23 cellular contexts compared by ENCODE assay signal in the genomic region with DNA sequence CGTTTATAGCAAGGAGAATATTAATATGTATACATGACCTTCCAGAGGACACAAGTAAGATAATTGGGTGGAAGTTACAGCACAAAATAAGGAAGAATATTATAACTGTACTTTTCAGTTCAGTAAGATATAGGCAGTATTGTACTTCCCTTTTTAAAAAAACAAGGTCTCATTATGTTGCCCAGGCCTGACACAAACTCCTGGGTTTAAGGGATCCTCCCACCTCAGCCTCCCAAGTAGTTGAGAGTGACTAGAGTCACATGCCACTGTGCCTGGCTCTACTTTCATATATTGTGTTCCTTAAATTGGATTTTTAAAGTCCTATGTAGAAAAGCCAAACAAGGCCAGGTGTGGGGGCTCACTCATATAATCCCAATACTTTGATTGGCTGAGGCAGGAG.
"Had no signal": no experiment of that assay in that cellular context is flagged by ENCODE, and none has a peak within 500 bp of the region (broad histone marks: within the 10 kb centered on the region; RNA-seq: fewer than 3 reads in every experiment).

No MANE protein-coding gene starts in this region.

- H3K36me3 ChIP-seq: esophagus muscularis mucosa, heart left ventricle, spleen, tibial nerve had no signal

- H3K27ac ChIP-seq: esophagus muscularis mucosa, foreskin keratinocyte, heart left ventricle, spleen, tibial nerve had no signal

- H3K27me3 ChIP-seq: esophagus muscularis mucosa, heart left ventricle, spleen, tibial nerve had no signal

- H3K4me3 ChIP-seq: esophagus muscularis mucosa, heart left ventricle, spleen, tibial nerve had no signal

- DNase-seq: activated B cell treated with CpG ODN at 0.5 μM for 24 hours; activated CD4-positive, alpha-beta T cell treated with anti-CD3 and anti-CD28 coated beads, Interleukin-2, amount 50 U/mL, for 1 hour; activated CD8-positive, alpha-beta T cell treated with anti-CD3 and anti-CD28 coated beads for 36 hours; activated gamma-delta T cell treated with Interleukin-2 at 50 U/mL for 16 hours; activated naive CD8-positive, alpha-beta T cell treated with anti-CD3 and anti-CD28 coated beads, Interleukin-2, amount 50 U/mL, for 24 hours; activated T-cell treated with anti-CD3 and anti-CD28 coated beads, Interleukin-2, amount 50 U/mL, for 4 hours; amygdala; dermis blood vessel endothelial cell; effector CD4-positive, alpha-beta T cell; foreskin keratinocyte; heart left ventricle; hypothalamus; immature natural killer cell; kidney; left colon; mammary epithelial cell; posterior cingulate gyrus; right cardiac atrium; spleen; stimulated activated naive CD4-positive, alpha-beta T cell treated with Interleukin-2 at 50 U/mL for 16 hours; T-helper 9 cell had no signal

- H3K4me1 ChIP-seq: foreskin keratinocyte, spleen had no signal
